In the genomic region with DNA sequence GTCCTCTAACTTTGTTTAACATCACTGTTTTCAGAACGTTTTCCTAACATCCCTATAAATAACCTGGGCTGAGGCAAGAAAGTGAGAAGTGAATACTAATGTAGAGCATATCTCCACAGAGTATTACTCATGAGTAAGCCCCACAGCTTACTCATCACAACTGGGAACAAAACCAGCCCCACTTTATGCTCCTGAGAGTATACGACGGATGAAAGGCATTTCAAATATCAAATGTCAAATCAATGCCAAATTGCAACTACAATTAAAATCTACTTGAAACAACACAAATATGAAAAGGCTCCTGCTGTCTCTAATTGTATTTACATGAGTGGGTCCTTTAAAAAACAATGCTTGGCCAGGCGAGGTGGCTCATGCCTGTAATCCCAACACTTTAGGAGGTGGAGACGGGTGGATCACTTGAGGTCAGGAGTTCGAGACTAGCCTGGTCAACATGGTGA, we compare ENCODE assay signal across 1 cellular context.
A peak's percentile ranks its signal among the peaks of the same experiment; 100 is the strongest.
TF ChIP-seq lines count a peak whose summit lies in the region.

No MANE protein-coding gene starts in this region.

TF ChIP-seq in HEK293, 187 proteins besides CTCF, POLR2A, EP300 and RAD21 (continued from another document):
- TF ChIP-seq, protein P1, sequence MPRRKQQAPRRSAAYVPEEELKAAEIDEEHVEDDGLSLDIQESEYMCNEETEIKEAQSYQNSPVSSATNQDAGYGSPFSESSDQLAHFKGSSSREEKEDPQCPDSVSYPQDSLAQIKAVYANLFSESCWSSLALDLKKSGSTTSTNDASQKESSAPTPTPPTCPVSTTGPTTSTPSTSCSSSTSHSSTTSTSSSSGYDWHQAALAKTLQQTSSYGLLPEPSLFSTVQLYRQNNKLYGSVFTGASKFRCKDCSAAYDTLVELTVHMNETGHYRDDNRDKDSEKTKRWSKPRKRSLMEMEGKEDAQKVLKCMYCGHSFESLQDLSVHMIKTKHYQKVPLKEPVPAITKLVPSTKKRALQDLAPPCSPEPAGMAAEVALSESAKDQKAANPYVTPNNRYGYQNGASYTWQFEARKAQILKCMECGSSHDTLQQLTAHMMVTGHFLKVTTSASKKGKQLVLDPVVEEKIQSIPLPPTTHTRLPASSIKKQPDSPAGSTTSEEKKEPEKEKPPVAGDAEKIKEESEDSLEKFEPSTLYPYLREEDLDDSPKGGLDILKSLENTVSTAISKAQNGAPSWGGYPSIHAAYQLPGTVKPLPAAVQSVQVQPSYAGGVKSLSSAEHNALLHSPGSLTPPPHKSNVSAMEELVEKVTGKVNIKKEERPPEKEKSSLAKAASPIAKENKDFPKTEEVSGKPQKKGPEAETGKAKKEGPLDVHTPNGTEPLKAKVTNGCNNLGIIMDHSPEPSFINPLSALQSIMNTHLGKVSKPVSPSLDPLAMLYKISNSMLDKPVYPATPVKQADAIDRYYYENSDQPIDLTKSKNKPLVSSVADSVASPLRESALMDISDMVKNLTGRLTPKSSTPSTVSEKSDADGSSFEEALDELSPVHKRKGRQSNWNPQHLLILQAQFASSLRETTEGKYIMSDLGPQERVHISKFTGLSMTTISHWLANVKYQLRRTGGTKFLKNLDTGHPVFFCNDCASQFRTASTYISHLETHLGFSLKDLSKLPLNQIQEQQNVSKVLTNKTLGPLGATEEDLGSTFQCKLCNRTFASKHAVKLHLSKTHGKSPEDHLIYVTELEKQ (tag by site-specific recombination; IDR thresholded peaks at IDR 0.05; ENCODE audit: borderline replicate concordance) = 0 out of 2 replicates have a peak, but pooled peaks have one; percentile 69
- TF ChIP-seq ZBTB17 (tag by site-specific recombination; IDR thresholded peaks at IDR 0.05) (peak; percentile 26; the same call in 1 of the 2 replicates), ZNF843 (tag by site-specific recombination; IDR thresholded peaks at IDR 0.05) (peak; percentile 69; the same call in 1 of the 2 replicates), EGR2 (tag by site-specific recombination; IDR thresholded peaks at IDR 0.05; ENCODE audit: low read depth) (no peak), FEZF1 (tag by site-specific recombination; IDR thresholded peaks at IDR 0.05) (no peak), ZFP41 (tag by site-specific recombination; IDR thresholded peaks at IDR 0.05; ENCODE audit: borderline replicate concordance) (no peak), ZNF324 (tag by site-specific recombination; IDR thresholded peaks at IDR 0.05) (0 out of 2 replicates have a peak, but pooled peaks have one; percentile 46), OVOL3 (tag by site-specific recombination; IDR thresholded peaks at IDR 0.05) (no peak), MEIS1 (CRISPR knock-in tag; IDR thresholded peaks at IDR 0.05; ENCODE audit: borderline replicate concordance) (no peak), GLI2 (tag by site-specific recombination; IDR thresholded peaks at IDR 0.05; ENCODE audit: borderline replicate concordance, low read depth) (peak; percentile 78; the same call in 1 of the 2 replicates), ZNF366 (tag by site-specific recombination; conservative IDR thresholded peaks at IDR 0.05) (peak; percentile 50; the same call in 1 of the 2 replicates), ZFP37 (tag by site-specific recombination; IDR thresholded peaks at IDR 0.05) (0 out of 2 replicates have a peak, but pooled peaks have one; percentile 44), ZNF629 (tag by site-specific recombination; IDR thresholded peaks at IDR 0.05) (peak; percentile 72), ZFP69B (tag by site-specific recombination; IDR thresholded peaks at IDR 0.05) (peak; percentile 31; the same call in 1 of the 2 replicates), SP7 (tag by site-specific recombination; IDR thresholded peaks at IDR 0.05) (peak; percentile 95)
- TF ChIP-seq, protein P2, sequence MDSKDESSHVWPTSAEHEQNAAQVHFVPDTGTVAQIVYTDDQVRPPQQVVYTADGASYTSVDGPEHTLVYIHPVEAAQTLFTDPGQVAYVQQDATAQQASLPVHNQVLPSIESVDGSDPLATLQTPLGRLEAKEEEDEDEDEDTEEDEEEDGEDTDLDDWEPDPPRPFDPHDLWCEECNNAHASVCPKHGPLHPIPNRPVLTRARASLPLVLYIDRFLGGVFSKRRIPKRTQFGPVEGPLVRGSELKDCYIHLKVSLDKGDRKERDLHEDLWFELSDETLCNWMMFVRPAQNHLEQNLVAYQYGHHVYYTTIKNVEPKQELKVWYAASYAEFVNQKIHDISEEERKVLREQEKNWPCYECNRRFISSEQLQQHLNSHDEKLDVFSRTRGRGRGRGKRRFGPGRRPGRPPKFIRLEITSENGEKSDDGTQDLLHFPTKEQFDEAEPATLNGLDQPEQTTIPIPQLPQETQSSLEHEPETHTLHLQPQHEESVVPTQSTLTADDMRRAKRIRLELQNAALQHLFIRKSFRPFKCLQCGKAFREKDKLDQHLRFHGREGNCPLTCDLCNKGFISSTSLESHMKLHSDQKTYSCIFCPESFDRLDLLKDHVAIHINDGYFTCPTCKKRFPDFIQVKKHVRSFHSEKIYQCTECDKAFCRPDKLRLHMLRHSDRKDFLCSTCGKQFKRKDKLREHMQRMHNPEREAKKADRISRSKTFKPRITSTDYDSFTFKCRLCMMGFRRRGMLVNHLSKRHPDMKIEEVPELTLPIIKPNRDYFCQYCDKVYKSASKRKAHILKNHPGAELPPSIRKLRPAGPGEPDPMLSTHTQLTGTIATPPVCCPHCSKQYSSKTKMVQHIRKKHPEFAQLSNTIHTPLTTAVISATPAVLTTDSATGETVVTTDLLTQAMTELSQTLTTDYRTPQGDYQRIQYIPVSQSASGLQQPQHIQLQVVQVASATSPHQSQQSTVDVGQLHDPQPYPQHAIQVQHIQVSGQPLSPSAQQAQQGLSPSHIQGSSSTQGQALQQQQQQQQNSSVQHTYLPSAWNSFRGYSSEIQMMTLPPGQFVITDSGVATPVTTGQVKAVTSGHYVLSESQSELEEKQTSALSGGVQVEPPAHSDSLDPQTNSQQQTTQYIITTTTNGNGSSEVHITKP (tag by site-specific recombination; IDR thresholded peaks at IDR 0.05) = 0 out of 2 replicates have a peak, but pooled peaks have one; percentile 35
- TF ChIP-seq, protein P3, sequence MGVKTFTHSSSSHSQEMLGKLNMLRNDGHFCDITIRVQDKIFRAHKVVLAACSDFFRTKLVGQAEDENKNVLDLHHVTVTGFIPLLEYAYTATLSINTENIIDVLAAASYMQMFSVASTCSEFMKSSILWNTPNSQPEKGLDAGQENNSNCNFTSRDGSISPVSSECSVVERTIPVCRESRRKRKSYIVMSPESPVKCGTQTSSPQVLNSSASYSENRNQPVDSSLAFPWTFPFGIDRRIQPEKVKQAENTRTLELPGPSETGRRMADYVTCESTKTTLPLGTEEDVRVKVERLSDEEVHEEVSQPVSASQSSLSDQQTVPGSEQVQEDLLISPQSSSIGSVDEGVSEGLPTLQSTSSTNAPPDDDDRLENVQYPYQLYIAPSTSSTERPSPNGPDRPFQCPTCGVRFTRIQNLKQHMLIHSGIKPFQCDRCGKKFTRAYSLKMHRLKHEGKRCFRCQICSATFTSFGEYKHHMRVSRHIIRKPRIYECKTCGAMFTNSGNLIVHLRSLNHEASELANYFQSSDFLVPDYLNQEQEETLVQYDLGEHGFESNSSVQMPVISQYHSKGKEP (tag by site-specific recombination; IDR thresholded peaks at IDR 0.05) = peak; percentile 57; the same call in 1 of the 2 replicates
- TF ChIP-seq, protein P4, sequence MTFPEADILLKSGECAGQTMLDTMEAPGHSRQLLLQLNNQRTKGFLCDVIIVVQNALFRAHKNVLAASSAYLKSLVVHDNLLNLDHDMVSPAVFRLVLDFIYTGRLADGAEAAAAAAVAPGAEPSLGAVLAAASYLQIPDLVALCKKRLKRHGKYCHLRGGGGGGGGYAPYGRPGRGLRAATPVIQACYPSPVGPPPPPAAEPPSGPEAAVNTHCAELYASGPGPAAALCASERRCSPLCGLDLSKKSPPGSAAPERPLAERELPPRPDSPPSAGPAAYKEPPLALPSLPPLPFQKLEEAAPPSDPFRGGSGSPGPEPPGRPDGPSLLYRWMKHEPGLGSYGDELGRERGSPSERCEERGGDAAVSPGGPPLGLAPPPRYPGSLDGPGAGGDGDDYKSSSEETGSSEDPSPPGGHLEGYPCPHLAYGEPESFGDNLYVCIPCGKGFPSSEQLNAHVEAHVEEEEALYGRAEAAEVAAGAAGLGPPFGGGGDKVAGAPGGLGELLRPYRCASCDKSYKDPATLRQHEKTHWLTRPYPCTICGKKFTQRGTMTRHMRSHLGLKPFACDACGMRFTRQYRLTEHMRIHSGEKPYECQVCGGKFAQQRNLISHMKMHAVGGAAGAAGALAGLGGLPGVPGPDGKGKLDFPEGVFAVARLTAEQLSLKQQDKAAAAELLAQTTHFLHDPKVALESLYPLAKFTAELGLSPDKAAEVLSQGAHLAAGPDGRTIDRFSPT (tag by site-specific recombination; IDR thresholded peaks at IDR 0.05) = peak; percentile 51; the same call in 1 of the 2 replicates
- TF ChIP-seq, protein P5, sequence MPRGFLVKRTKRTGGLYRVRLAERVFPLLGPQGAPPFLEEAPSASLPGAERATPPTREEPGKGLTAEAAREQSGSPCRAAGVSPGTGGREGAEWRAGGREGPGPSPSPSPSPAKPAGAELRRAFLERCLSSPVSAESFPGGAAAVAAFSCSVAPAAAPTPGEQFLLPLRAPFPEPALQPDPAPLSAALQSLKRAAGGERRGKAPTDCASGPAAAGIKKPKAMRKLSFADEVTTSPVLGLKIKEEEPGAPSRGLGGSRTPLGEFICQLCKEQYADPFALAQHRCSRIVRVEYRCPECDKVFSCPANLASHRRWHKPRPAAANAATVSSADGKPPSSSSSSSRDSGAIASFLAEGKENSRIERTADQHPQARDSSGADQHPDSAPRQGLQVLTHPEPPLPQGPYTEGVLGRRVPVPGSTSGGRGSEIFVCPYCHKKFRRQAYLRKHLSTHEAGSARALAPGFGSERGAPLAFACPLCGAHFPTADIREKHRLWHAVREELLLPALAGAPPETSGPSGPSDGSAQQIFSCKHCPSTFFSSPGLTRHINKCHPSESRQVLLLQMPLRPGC (tag by site-specific recombination; IDR thresholded peaks at IDR 0.05) = peak; percentile 89
- TF ChIP-seq, protein P6, sequence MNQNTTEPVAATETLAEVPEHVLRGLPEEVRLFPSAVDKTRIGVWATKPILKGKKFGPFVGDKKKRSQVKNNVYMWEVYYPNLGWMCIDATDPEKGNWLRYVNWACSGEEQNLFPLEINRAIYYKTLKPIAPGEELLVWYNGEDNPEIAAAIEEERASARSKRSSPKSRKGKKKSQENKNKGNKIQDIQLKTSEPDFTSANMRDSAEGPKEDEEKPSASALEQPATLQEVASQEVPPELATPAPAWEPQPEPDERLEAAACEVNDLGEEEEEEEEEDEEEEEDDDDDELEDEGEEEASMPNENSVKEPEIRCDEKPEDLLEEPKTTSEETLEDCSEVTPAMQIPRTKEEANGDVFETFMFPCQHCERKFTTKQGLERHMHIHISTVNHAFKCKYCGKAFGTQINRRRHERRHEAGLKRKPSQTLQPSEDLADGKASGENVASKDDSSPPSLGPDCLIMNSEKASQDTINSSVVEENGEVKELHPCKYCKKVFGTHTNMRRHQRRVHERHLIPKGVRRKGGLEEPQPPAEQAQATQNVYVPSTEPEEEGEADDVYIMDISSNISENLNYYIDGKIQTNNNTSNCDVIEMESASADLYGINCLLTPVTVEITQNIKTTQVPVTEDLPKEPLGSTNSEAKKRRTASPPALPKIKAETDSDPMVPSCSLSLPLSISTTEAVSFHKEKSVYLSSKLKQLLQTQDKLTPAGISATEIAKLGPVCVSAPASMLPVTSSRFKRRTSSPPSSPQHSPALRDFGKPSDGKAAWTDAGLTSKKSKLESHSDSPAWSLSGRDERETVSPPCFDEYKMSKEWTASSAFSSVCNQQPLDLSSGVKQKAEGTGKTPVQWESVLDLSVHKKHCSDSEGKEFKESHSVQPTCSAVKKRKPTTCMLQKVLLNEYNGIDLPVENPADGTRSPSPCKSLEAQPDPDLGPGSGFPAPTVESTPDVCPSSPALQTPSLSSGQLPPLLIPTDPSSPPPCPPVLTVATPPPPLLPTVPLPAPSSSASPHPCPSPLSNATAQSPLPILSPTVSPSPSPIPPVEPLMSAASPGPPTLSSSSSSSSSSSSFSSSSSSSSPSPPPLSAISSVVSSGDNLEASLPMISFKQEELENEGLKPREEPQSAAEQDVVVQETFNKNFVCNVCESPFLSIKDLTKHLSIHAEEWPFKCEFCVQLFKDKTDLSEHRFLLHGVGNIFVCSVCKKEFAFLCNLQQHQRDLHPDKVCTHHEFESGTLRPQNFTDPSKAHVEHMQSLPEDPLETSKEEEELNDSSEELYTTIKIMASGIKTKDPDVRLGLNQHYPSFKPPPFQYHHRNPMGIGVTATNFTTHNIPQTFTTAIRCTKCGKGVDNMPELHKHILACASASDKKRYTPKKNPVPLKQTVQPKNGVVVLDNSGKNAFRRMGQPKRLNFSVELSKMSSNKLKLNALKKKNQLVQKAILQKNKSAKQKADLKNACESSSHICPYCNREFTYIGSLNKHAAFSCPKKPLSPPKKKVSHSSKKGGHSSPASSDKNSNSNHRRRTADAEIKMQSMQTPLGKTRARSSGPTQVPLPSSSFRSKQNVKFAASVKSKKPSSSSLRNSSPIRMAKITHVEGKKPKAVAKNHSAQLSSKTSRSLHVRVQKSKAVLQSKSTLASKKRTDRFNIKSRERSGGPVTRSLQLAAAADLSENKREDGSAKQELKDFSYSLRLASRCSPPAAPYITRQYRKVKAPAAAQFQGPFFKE (tag by site-specific recombination; IDR thresholded peaks at IDR 0.05; ENCODE audit: borderline replicate concordance) = no peak
TF ChIP-seq in HEK293: peak in this region for 28.
